ENCODE assay signal across 8 cellular contexts in genomic region chr9:27365977-27366376, GRCh38.
DNase-seq lines count a peak whose midpoint lies in the region; ATAC-seq and TF ChIP-seq lines count a peak whose summit lies in the region.

No MANE protein-coding gene starts in this region.

- H3K27me3 ChIP-seq in brain microvascular endothelial cell (replicated peaks) (no peaks in the 10 kb centered on the region), transverse colon (no peaks in the 10 kb centered on the region)

- no peak overlapping the region for H3K27ac ChIP-seq in brain microvascular endothelial cell
- peak overlapping the region in 3 of 4 donors; percentile 2 to 15 (median 7) for H3K27ac ChIP-seq in transverse colon

- TF ChIP-seq EP300 in transverse colon (IDR thresholded peaks at IDR 0.05; ENCODE audit: low read depth) = no peak

- WGBS in transverse colon (ENCODE audit: low coverage in 1 of 2), 2 donors = 54 to 55% methylated on average over 2 to 3 of the region's 3 CpGs

- H3K4me3 ChIP-seq in brain microvascular endothelial cell (ENCODE audit: low read depth, low read length) (no peak overlapping the region), transverse colon (no peak overlapping the region)

- TF ChIP-seq POLR2A in transverse colon (IDR thresholded peaks at IDR 0.05) = no peak

- in situ Hi-C loops in brain microvascular endothelial cell (cut with HindIII; ENCODE audit: low pct_ligation_motif_present, low sequenced_read_pairs) = no loop called here
- in situ Hi-C loops in transverse colon (cut with MboI; ENCODE audit: low pct_ligation_motif_present in 1 of 4, low pct_unique_long_range_greater_than_20kb in 1 of 4, low sequenced_read_pairs in 3 of 4) = no loop called here

- intact Hi-C loops in transverse colon (cut with DNase I; ENCODE audit: low total_unique reads) = no loop called here

- H3K36me3 ChIP-seq in brain microvascular endothelial cell (replicated peaks) (no peaks in the 10 kb centered on the region), transverse colon (no peaks in the 10 kb centered on the region)

- no peak for TF ChIP-seq CTCF in brain microvascular endothelial cell (IDR thresholded peaks at IDR 0.05; ENCODE audit: low read depth, low read length, missing control alignments)
- TF ChIP-seq CTCF in transverse colon (IDR thresholded peaks at IDR 0.05) = no peak

- no peaks in the 10 kb centered on the region for H3K9me3 ChIP-seq in transverse colon

- DNase-seq in Daoy (ENCODE audit: low read depth) (peak; percentile 65), brain microvascular endothelial cell (peak; percentile 82), transverse colon (no peak), NCI-H69 (lab: John Stamatoyannopoulos, UW) (no peak), NCI-H2227 treated with DMSO at 0.1 percent for 48 hours (lab: John Stamatoyannopoulos, UW) (no peak), DMS114 treated with DMSO at 0.1 percent for 48 hours (lab: John Stamatoyannopoulos, UW; ENCODE audit: unreplicated experiment) (no peak)

- peaks cover 16 to 77% (median 45%) of the 10 kb centered on the region in 4 donors for H3K4me1 ChIP-seq in transverse colon

- ATAC-seq in GM21360 (IDR thresholded peaks at IDR 0.05; ENCODE audit: unreplicated experiment) = peak; percentile 87
- ATAC-seq in HG03520 (IDR thresholded peaks at IDR 0.05; ENCODE audit: unreplicated experiment) = peak; percentile 86

Comparison
In these comparisons a context has a peak if more than half of its experiments do, and no peak if none do; other contexts are left out.
1. DNase-seq: peak in Daoy (single experiment) and brain microvascular endothelial cell (single experiment); none in transverse colon (single experiment), NCI-H69 (single experiment), NCI-H2227 treated with DMSO at 0.1 percent for 48 hours (single experiment) and DMS114 treated with DMSO at 0.1 percent for 48 hours (single experiment).